ENCODE assay signal across 14 cellular contexts in genomic region chr5:130337179-130337888, GRCh38.
DNase-seq lines count a peak whose midpoint lies in the region; ATAC-seq, FAIRE-seq and TF ChIP-seq lines count a peak whose summit lies in the region.
"Had no signal": no experiment of that assay in that cellular context is flagged by ENCODE, and none has a peak within 500 bp of the region (broad histone marks: within the 10 kb centered on the region; RNA-seq: fewer than 3 reads in every experiment).

No MANE protein-coding gene starts in this region.

- peak overlapping the region; percentile 46 for H3K4me3 Mint-ChIP-seq in Caco-2 (ENCODE audit: unreplicated experiment)
- H3K4me3 Mint-ChIP-seq: natural killer cell treated with Interleukin-12 subunit alpha and Interleukin-12 subunit beta and Interleukin-15 and Interleukin-18, amount 100 ng/mL, for 72 hours had no signal

- H3K36me3 Mint-ChIP-seq in Caco-2 (ENCODE audit: insufficient read depth, unreplicated experiment), result peaks cover 6% of the 10 kb centered on the region
- H3K36me3 Mint-ChIP-seq: natural killer cell treated with Interleukin-12 subunit alpha and Interleukin-12 subunit beta and Interleukin-15 and Interleukin-18, amount 100 ng/mL, for 72 hours had no signal

- TF ChIP-seq POLR2A in endothelial cell of umbilical vein (IDR thresholded peaks at IDR 0.05; ENCODE audit: low read depth, low read length), result no peak

- ATAC-seq in GM21360 (IDR thresholded peaks at IDR 0.05; ENCODE audit: unreplicated experiment), result no peak
- ATAC-seq in esophagus mucosa, result no peak
- ATAC-seq: K562; natural killer cell treated with Interleukin-12 subunit alpha and Interleukin-12 subunit beta and Interleukin-15 and Interleukin-18, amount 100 ng/mL, for 72 hours had no signal

- H3K4me3 ChIP-seq in Caco-2 (ENCODE audit: low read depth, low read length) (no peak overlapping the region), OCI-LY7 (ENCODE audit: low read depth, low read length, poor library complexity, severe bottlenecking) (no peak overlapping the region), endothelial cell of umbilical vein (replicated peaks in 1 of 3; ENCODE audit: insufficient read depth in 1 of 3, low read depth in 1 of 3, low read length in 3 of 3) (no peak overlapping the region)
- H3K4me3 ChIP-seq: K562 had no signal

- H3K4me2 ChIP-seq in OCI-LY7 (ENCODE audit: low read length) (no peak overlapping the region), endothelial cell of umbilical vein (ENCODE audit: insufficient read depth, low read length) (peak overlapping the region; percentile 1)

- H3K9me3 ChIP-seq in Caco-2, result no peaks in the 10 kb centered on the region
- H3K9me3 ChIP-seq in OCI-LY7 (ENCODE audit: low read length), result no peaks in the 10 kb centered on the region
- no peaks in the 10 kb centered on the region for H3K9me3 ChIP-seq in endothelial cell of umbilical vein (replicated peaks; ENCODE audit: control insufficient read depth, insufficient read depth, low read length)

- no TSS peak for BruUV-seq in Caco-2 (replicated peaks; lab: Mats Ljungman, UMichigan)
- no TSS peak for BruUV-seq in OCI-LY7 (replicated peaks; lab: Mats Ljungman, UMichigan)
- BruUV-seq in endothelial cell of umbilical vein (replicated peaks; lab: Mats Ljungman, UMichigan), result TSS peak; percentile 74

- intact Hi-C loops in Caco-2 (cut with micrococcal nuclease; ENCODE audit: unreplicated experiment) (loop anchor here (1.0 kb wide), 1 partner anchor 20 kb away; no protein-coding TSS in a partner anchor), OCI-LY7 (cut with micrococcal nuclease; ENCODE audit: unreplicated experiment) (no loop called here), endothelial cell of umbilical vein (cut with micrococcal nuclease) (loop anchor here (1.0 to 5.0 kb wide), 4 partner anchors 13 to 375 kb away; no protein-coding TSS in a partner anchor)

- H2AFZ ChIP-seq in OCI-LY7 (ENCODE audit: low read length) (peak overlapping the region; percentile 24; the same call in 1 of the 2 replicates), endothelial cell of umbilical vein (ENCODE audit: low read depth, low read length) (peak overlapping the region; percentile 11)

- POLR2A ChIA-PET in Caco-2 (lab: Charles Lee), result no interaction called here
- POLR2A ChIA-PET in OCI-LY7 (lab: Charles Lee), result interaction anchor here (0.6 kb wide), 1 partner anchor 97 kb away, joined by 3 read pairs; no protein-coding TSS in a partner anchor
- POLR2A ChIA-PET in endothelial cell of umbilical vein (lab: Charles Lee), result no interaction called here

- H4K20me1 ChIP-seq in OCI-LY7 (ENCODE audit: insufficient read depth, low read length), result no peaks in the 10 kb centered on the region
- H4K20me1 ChIP-seq in endothelial cell of umbilical vein (replicated peaks; ENCODE audit: control insufficient read depth, extremely low read depth, insufficient read depth, low read length), result no peaks in the 10 kb centered on the region

- H3K27me3 ChIP-seq in Caco-2 (replicated peaks; ENCODE audit: control insufficient read depth, insufficient read depth, low read length) (no peaks in the 10 kb centered on the region), endothelial cell of umbilical vein (ENCODE audit: control insufficient read depth in 2 of 2, insufficient read depth in 2 of 2, low read length in 2 of 2) (no peaks in the 10 kb centered on the region)

- H3K9ac ChIP-seq in endothelial cell of umbilical vein (replicated peaks; ENCODE audit: extremely low read depth, insufficient read depth, low read length), result peak overlapping the region; percentile 24

- H3K9me3 Mint-ChIP-seq in Caco-2 (ENCODE audit: unreplicated experiment), result peaks cover 52% of the 10 kb centered on the region

- no peak for TF ChIP-seq CTCF in Caco-2 (IDR thresholded peaks at IDR 0.05; ENCODE audit: insufficient read depth in 1 of 2, low read depth in 1 of 2, low read length in 1 of 2, severe bottlenecking in 1 of 2, unreplicated experiment in 1 of 2)
- TF ChIP-seq CTCF in OCI-LY7 (conservative IDR thresholded peaks at IDR 0.05; ENCODE audit: low read length), result no peak
- no peak for TF ChIP-seq CTCF in endothelial cell of umbilical vein (IDR thresholded peaks at IDR 0.05; ENCODE audit: extremely low read depth in 1 of 2, insufficient read depth in 1 of 2, low read depth in 1 of 2, low read length in 2 of 2)

- dilution Hi-C loops in endothelial cell of umbilical vein (cut with MboI; ENCODE audit: extremely low pct_ligation_motif_present, low sequenced_read_pairs), result no loop called here

- H3K27me3 Mint-ChIP-seq in Caco-2 (ENCODE audit: insufficient read depth, unreplicated experiment), result no peaks in the 10 kb centered on the region
- H3K27me3 Mint-ChIP-seq: natural killer cell treated with Interleukin-12 subunit alpha and Interleukin-12 subunit beta and Interleukin-15 and Interleukin-18, amount 100 ng/mL, for 72 hours had no signal

- H3K36me3 ChIP-seq in Caco-2 (ENCODE audit: control insufficient read depth, insufficient read depth, low read length) (no peaks in the 10 kb centered on the region), OCI-LY7 (ENCODE audit: insufficient read depth, low read length) (no peaks in the 10 kb centered on the region), endothelial cell of umbilical vein (ENCODE audit: control insufficient read depth in 2 of 2, extremely low read depth in 1 of 2, insufficient read depth in 2 of 2, low read length in 2 of 2) (no peaks in the 10 kb centered on the region)

- H3K4me1 ChIP-seq in Caco-2, result peaks cover 16% of the 10 kb centered on the region
- H3K4me1 ChIP-seq in OCI-LY7 (ENCODE audit: insufficient read depth, low read length, poor library complexity, severe bottlenecking), result no peaks in the 10 kb centered on the region
- H3K4me1 ChIP-seq in endothelial cell of umbilical vein (ENCODE audit: control insufficient read depth, extremely low read depth, insufficient read depth, low read length), result peaks cover 37% of the 10 kb centered on the region

- no peaks in the 10 kb centered on the region for H3K79me2 ChIP-seq in OCI-LY7 (ENCODE audit: insufficient read depth, low read depth, low read length)
- no peaks in the 10 kb centered on the region for H3K79me2 ChIP-seq in endothelial cell of umbilical vein (ENCODE audit: control insufficient read depth, insufficient read depth, low read length)

- peak overlapping the region; percentile 79 for H3K27ac Mint-ChIP-seq in Caco-2 (ENCODE audit: unreplicated experiment)
- H3K27ac Mint-ChIP-seq: natural killer cell treated with Interleukin-12 subunit alpha and Interleukin-12 subunit beta and Interleukin-15 and Interleukin-18, amount 100 ng/mL, for 72 hours had no signal

- H3K9me1 ChIP-seq in endothelial cell of umbilical vein (replicated peaks; ENCODE audit: control insufficient read depth, extremely low read depth, insufficient read depth, low read length), result no peaks in the 10 kb centered on the region

- DNase-seq in Caco-2 (peak in 1 of 2 experiments; percentile 36), OCI-LY7 (ENCODE audit: low spot score) (no peak), endothelial cell of umbilical vein (ENCODE audit: low read depth, low spot score) (peak; percentile 87), non-pigmented ciliary epithelial cell (ENCODE audit: low read depth) (peak; percentile 34), Kasumi-1 (lab: John Stamatoyannopoulos, UW) (no peak), putamen (ENCODE audit: low spot score) (no peak)
- DNase-seq: DMS79; hypothalamus; NCI-H526; stimulated activated CD4-positive, alpha-beta T cell treated with anti-CD3 and anti-CD28 coated beads, Interleukin-4, amount 100 ng/mL, for 1 hour had no signal

- H3K9me2 ChIP-seq in OCI-LY7 (ENCODE audit: insufficient read depth, low read length), result no peaks in the 10 kb centered on the region

- CTCF ChIA-PET in Caco-2 (lab: Charles Lee) (no interaction called here), OCI-LY7 (lab: Charles Lee; ENCODE audit: unreplicated experiment) (no interaction called here), endothelial cell of umbilical vein (lab: Charles Lee) (interaction anchor here (0.8 to 1.2 kb wide), 5 partner anchors 12 to 138 kb away, joined by 3 to 4 read pairs (median 4); no protein-coding TSS in a partner anchor)

- no peak overlapping the region for H3K27ac ChIP-seq in OCI-LY7 (ENCODE audit: low read depth, low read length, poor library complexity, severe bottlenecking)
- peak overlapping the region; percentile 78 for H3K27ac ChIP-seq in endothelial cell of umbilical vein (ENCODE audit: insufficient read depth, low read depth, low read length)

- FAIRE-seq in endothelial cell of umbilical vein (lab: Jason Lieb, UNC), result peak; percentile 42
- FAIRE-seq: K562 had no signal

- H3K4me1 Mint-ChIP-seq in Caco-2 (ENCODE audit: low read depth, unreplicated experiment), result peaks cover 12% of the 10 kb centered on the region

TF ChIP-seq in endothelial cell of umbilical vein, 7 proteins besides CTCF, POLR2A, EP300 and RAD21:
- peak; percentile 85 for TF ChIP-seq FOS (IDR thresholded peaks at IDR 0.05; ENCODE audit: borderline replicate concordance, insufficient read depth, low read length)
- peak; percentile 94 for TF ChIP-seq JUN (IDR thresholded peaks at IDR 0.05; ENCODE audit: borderline replicate concordance, insufficient read depth, insufficient read length, low read depth)
- TF ChIP-seq GATA2 (IDR thresholded peaks at IDR 0.05; ENCODE audit: insufficient read depth, insufficient read length, low read depth, low read length), result no peak

Comparison
In these comparisons a context has a peak if more than half of its experiments do, and no peak if none do; other contexts are left out.
1. DNase-seq: peak in endothelial cell of umbilical vein (single experiment) and non-pigmented ciliary epithelial cell (single experiment); none in OCI-LY7 (single experiment), Kasumi-1 (0 of 2) and putamen (single experiment).